8 cellular contexts compared by ENCODE assay signal in the genomic region with DNA sequence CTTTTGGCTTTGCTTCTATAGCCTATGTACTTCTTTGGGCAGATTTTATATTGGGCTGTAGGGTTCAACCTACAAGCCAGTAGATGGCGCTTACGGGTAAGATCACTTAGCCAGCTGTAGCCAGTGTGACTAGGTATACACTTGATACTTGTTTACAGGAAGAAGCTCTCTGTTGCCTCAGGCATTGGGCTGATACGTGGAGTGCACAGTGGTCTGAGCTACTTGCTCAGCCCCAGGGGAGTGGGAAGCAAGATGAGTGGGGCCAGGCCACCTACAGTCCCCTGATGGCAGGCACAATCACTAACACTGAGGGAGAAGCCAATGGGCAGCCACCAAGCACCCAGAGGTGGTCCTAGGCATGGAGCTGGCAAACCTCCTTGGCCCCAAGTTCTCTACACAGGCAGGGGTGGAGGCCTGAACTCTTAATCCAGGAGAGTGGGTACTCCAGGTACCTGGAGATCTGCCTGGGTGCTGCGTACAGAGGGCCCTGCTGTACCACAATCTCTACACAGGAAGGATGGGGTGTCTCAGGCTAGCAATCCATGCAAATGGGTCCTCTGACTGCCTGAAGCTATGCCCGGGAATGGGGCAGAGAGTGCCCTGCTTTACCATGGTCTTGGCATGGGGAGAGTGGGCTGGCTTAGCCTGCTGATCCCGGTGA.
DNase-seq lines count a peak whose midpoint lies in the region; ATAC-seq, FAIRE-seq and TF ChIP-seq lines count a peak whose summit lies in the region.

No MANE protein-coding gene starts in this region.

- H3K4me3 ChIP-seq in AG04449 (ENCODE audit: low read depth, low read length) = no peak overlapping the region

- DNase-seq in AG04449 (ENCODE audit: low read depth, low spot score) = no peak
- DNase-seq in GDM1 (lab: John Stamatoyannopoulos, UW) = peak; percentile 9
- DNase-seq in HK-2 (ENCODE audit: unreplicated experiment) = peak; percentile 12
- peak; percentile 10 for DNase-seq in RCC 7860 (ENCODE audit: low spot score)
- peak; percentile 33 for DNase-seq in stimulated activated CD8-positive, alpha-beta memory T cell treated with anti-CD3 and anti-CD28 coated beads, Interleukin-4, amount 100 ng/mL, for 48 hours

- POLR2A ChIA-PET in AG04449 (lab: Yijun Ruan, JAX) = no interaction called here

- no peak for FAIRE-seq in RCC 7860 (lab: Jason Lieb, UNC)

- CTCF ChIA-PET in AG04449 (lab: Yijun Ruan, JAX) = interaction anchor here (0.6 to 2.8 kb wide), 10 partner anchors 8 to 218 kb away, joined by 3 to 21 read pairs (median 4); partner anchors contain the start of gene PTRHD1

- peak; percentile 10 for TF ChIP-seq CTCF in AG04449 (IDR thresholded peaks at IDR 0.05; ENCODE audit: insufficient read depth, low read length, missing control alignments)

- ATAC-seq in esophagus mucosa (peak; percentile 84), HG02588 (IDR thresholded peaks at IDR 0.05; ENCODE audit: unreplicated experiment) (no peak), HG03108 (IDR thresholded peaks at IDR 0.05; ENCODE audit: unreplicated experiment) (no peak)
